ENCODE assay signal across 8 cellular contexts in genomic region chr1:223992456-223993246, GRCh38.
DNase-seq lines count a peak whose midpoint lies in the region; ATAC-seq, FAIRE-seq and TF ChIP-seq lines count a peak whose summit lies in the region.
"Not testable (repeated sequence)": the region's sequence is repeated elsewhere in the genome, so short reads cannot be mapped to it uniquely, and the experiment has no call there.

No MANE protein-coding gene starts in this region.

- CTCF ChIA-PET in HepG2 (lab: Yijun Ruan, JAX; ENCODE audit: low intra/inter-chr PET ratio, low total read pairs) = not testable (repeated sequence)

- peak overlapping the region; percentile 54 to 74 (median 69); a peak in 5 of 6 replicates for H3K4me3 ChIP-seq in HepG2 (replicated peaks in 1 of 3; ENCODE audit: insufficient read depth in 1 of 3, low read depth in 2 of 3, low read length in 3 of 3)

- not testable (repeated sequence) for H3K4me1 ChIP-seq in HepG2 (ENCODE audit: insufficient read depth, low read length)

- not testable (repeated sequence) for H4K20me1 ChIP-seq in HepG2 (ENCODE audit: insufficient read depth, low read length)

- WGBS in HepG2 (ENCODE audit: low lambda C conversion rate) = 2% methylated on average over 10 of the region's 70 CpGs

- 0 out of 2 replicates have a peak overlapping the region, but pooled peaks have one; percentile 12 for H3K4me2 ChIP-seq in HepG2 (ENCODE audit: low read depth, low read length)

- peak overlapping the region; percentile 73 for H3K9ac ChIP-seq in HepG2 (ENCODE audit: insufficient read depth, low read depth, low read length)

- DNase-seq in C1 segment of cervical spinal cord (lab: John Stamatoyannopoulos, UW) (peak; percentile 83 to 99 (median 97)), NCI-H69 (lab: John Stamatoyannopoulos, UW) (peak; percentile 99), dermis blood vessel endothelial cell (peak; percentile 99), HepG2 (ENCODE audit: low spot score) (peak; percentile 96)
- peak; percentile 100 for DNase-seq in activated CD4-positive, alpha-beta T cell treated with anti-CD3 and anti-CD28 coated beads, Interleukin-2, amount 50 U/mL, for 1 hour
- DNase-seq in stimulated activated CD4-positive, alpha-beta T cell treated with anti-CD3 and anti-CD28 coated beads, Interleukin-2, amount 100 ng/mL, for 48 hours = peak; percentile 99 to 100

- POLR2A ChIA-PET in HepG2 (lab: Yijun Ruan, JAX) = interaction anchor here (0.8 to 1.6 kb wide), 2 partner anchors 227 to 285 kb away, joined by 3 to 5 read pairs; no protein-coding TSS in a partner anchor

- TF ChIP-seq EP300 in HepG2 (IDR thresholded peaks at IDR 0.05; ENCODE audit: low read depth in 2 of 2, low read length in 2 of 2); HepG2 (CRISPR knock-in tag; IDR thresholded peaks at IDR 0.05; ENCODE audit: borderline replicate concordance): not testable (repeated sequence)

- H3K9me3 ChIP-seq in HepG2 (ENCODE audit: low read length) = not testable (repeated sequence)

- H3K27ac ChIP-seq in HepG2 (ENCODE audit: extremely low read length, insufficient read depth, low read length) = peak overlapping the region; percentile 79

- H3K79me2 ChIP-seq in HepG2 (ENCODE audit: insufficient read depth, low read length) = not testable (repeated sequence)

- intact Hi-C loops in HepG2 (cut with micrococcal nuclease; ENCODE audit: unreplicated experiment) = not testable (repeated sequence)

- H3K27me3 ChIP-seq in HepG2 (ENCODE audit: control insufficient read depth in 1 of 2, insufficient read depth in 2 of 2, low read length in 2 of 2) = not testable (repeated sequence)

- not testable (repeated sequence) for H3K36me3 ChIP-seq in HepG2 (replicated peaks in 1 of 2; ENCODE audit: control insufficient read depth in 1 of 2, insufficient read depth in 2 of 2, low read length in 2 of 2)

- FAIRE-seq in HepG2 (lab: Jason Lieb, UNC) = peak; percentile 54

- TF ChIP-seq CTCF in HepG2 (CRISPR knock-in tag; IDR thresholded peaks at IDR 0.05) = peak; percentile 27

- peak in 1 of 2 experiments; percentile 53; a peak in 2 of 4 replicates for TF ChIP-seq POLR2A in HepG2 (IDR thresholded peaks at IDR 0.05; ENCODE audit: insufficient read depth in 1 of 2, low read depth in 2 of 2, low read length in 2 of 2)

- not testable (repeated sequence) for TF ChIP-seq RAD21 in HepG2 (CRISPR knock-in tag; IDR thresholded peaks at IDR 0.05)

- not testable (repeated sequence) for H2AFZ ChIP-seq in HepG2 (ENCODE audit: low read length)

- peak; percentile 100 for ATAC-seq in GM19372 (IDR thresholded peaks at IDR 0.05; ENCODE audit: low read depth, unreplicated experiment)
- peak; percentile 100 for ATAC-seq in HG03521 (IDR thresholded peaks at IDR 0.05; ENCODE audit: unreplicated experiment)
- ATAC-seq in HepG2 = peak; percentile 100

- in situ Hi-C loops in HepG2 (cut with HindIII; ENCODE audit: extremely low pct_ligation_motif_present, low pct_unique_long_range_greater_than_20kb) = not testable (repeated sequence)

- not testable (repeated sequence) for BruUV-seq in HepG2 (replicated peaks; lab: Mats Ljungman, UMichigan)

TF ChIP-seq in HepG2, 621 proteins besides CTCF, POLR2A, EP300 and RAD21 (continues in another document):
- TF ChIP-seq HDAC1 (CRISPR knock-in tag; IDR thresholded peaks at IDR 0.05) = 0 out of 2 replicates have a peak, but pooled peaks have one; percentile 23
- peak; percentile 42; the same call in 1 of the 2 replicates for TF ChIP-seq YEATS2 (CRISPR knock-in tag; IDR thresholded peaks at IDR 0.05; ENCODE audit: borderline replicate concordance)
- TF ChIP-seq GATAD2A (CRISPR knock-in tag; IDR thresholded peaks at IDR 0.05) = peak; percentile 64
- peak; percentile 99 for TF ChIP-seq HOXA3 (CRISPR knock-in tag; IDR thresholded peaks at IDR 0.05)
- peak; percentile 51; the same call in 1 of the 2 replicates for TF ChIP-seq RFX5 (IDR thresholded peaks at IDR 0.05; ENCODE audit: low read depth, low read length)
- TF ChIP-seq MAFF (IDR thresholded peaks at IDR 0.05; ENCODE audit: low read depth, low read length) = peak; percentile 53; the same call in 1 of the 2 replicates
- TF ChIP-seq CREB1 (IDR thresholded peaks at IDR 0.05) = peak; percentile 92
- TF ChIP-seq CREB1 (CRISPR knock-in tag; IDR thresholded peaks at IDR 0.05) = peak; percentile 96
- peak; percentile 17; the same call in 1 of the 2 replicates for TF ChIP-seq ARID5B (CRISPR knock-in tag; IDR thresholded peaks at IDR 0.05)
- 0 out of 2 replicates have a peak, but pooled peaks have one; percentile 55 for TF ChIP-seq ZNF687 (CRISPR knock-in tag; IDR thresholded peaks at IDR 0.05)
- TF ChIP-seq GMEB2 (CRISPR knock-in tag; IDR thresholded peaks at IDR 0.05; ENCODE audit: low read depth) = peak; percentile 59
- peak in 1 of 2 experiments; percentile 52; a peak in 2 of 4 replicates for TF ChIP-seq MAFK (conservative IDR thresholded peaks at IDR 0.05 in 1 of 2, IDR thresholded peaks at IDR 0.05 in 1 of 2; ENCODE audit: low read length in 2 of 2)
- not testable (repeated sequence) for TF ChIP-seq GABPA (IDR thresholded peaks at IDR 0.05; ENCODE audit: low read depth, low read length)
- TF ChIP-seq GABPA (CRISPR knock-in tag; IDR thresholded peaks at IDR 0.05; ENCODE audit: low read depth) = peak; percentile 69
- TF ChIP-seq GABPB1 (CRISPR knock-in tag; IDR thresholded peaks at IDR 0.05) = peak; percentile 83

Comparison
In these comparisons a context has a peak if more than half of its experiments do, and no peak if none do; other contexts are left out.
1. Peak in every context shown above with its lines: DNase-seq, ATAC-seq, H3K4me3 ChIP-seq and H3K27ac ChIP-seq.